8 cellular contexts compared by ENCODE assay signal in the genomic region with DNA sequence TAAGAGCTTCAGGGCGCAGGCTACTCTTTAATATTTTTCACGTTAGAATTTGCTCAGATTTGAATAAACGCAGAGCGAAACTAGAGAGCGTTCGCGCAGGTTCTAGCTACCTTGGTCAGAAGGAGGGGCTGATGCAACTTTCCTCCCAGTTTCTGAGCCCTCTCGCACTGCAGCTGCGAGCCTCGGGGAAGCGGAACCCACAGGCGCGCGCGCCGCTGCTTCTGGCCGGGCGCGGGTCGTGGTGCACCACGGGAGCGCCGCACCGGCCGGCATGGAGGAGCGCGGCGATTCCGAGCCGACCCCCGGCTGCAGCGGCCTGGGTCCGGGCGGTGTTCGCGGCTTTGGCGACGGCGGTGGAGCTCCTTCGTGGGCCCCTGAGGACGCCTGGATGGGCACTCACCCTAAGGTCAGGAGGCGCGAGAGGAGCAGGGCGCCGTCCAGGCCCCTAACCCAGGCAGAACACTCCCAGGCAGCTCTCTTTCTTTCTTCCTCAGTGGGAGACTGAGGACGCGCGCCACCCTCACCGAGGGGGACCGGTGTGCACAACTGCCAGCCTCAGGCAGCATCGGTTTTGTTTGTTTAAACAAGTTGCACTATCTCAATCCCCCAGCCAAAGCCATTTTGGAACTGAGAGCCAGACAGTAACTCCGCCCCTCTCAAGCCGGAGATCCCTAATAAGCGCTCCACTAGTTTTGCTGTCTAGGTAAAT. TPM values are rescaled to one million over a fixed set of nuclear protein-coding genes. Genes with fewer than 3 reads are reported as not detected.
A peak's percentile ranks its signal among the peaks of the same experiment; 100 is the strongest.
DNase-seq lines count a peak whose midpoint lies in the region; ATAC-seq and TF ChIP-seq lines count a peak whose summit lies in the region.

Gene TSEN15 (plus strand): TSS at position 246 of the 709 bp plus-strand sequence. CDS start 26 bp downstream, at position 272.

- no peaks in the 10 kb centered on the region for H3F3A ChIP-seq in DOHH2 (ENCODE audit: control insufficient read depth, insufficient read depth)

- H3K9me3 ChIP-seq in DOHH2 (ENCODE audit: control insufficient read depth, insufficient read depth, low read length), result no peaks in the 10 kb centered on the region
- peaks cover 5% of the 10 kb centered on the region for H3K9me3 ChIP-seq in KOPT-K1 (ENCODE audit: insufficient read depth, low read length, poor library complexity, severe bottlenecking)
- peaks cover 3% of the 10 kb centered on the region for H3K9me3 ChIP-seq in neuron (ENCODE audit: low read length)

- peak; percentile 99 for ATAC-seq in GM21737 (IDR thresholded peaks at IDR 0.05; ENCODE audit: unreplicated experiment)

- TF ChIP-seq POLR2A in Raji (IDR thresholded peaks at IDR 0.05; ENCODE audit: insufficient read depth, low read depth, low read length), result peak; percentile 80

- DNase-seq in activated T-helper 9 cell treated with anti-CD3 and anti-CD28 coated beads, Interleukin-2, amount 50 U/mL, for 16 hours (ENCODE audit: low read depth), result peak; percentile 72
- peak; percentile 83 for DNase-seq in fibroblast of villous mesenchyme (ENCODE audit: low read depth)
- DNase-seq in substantia nigra (lab: John Stamatoyannopoulos, UW), result peak in 46 of 49 donors; percentile 21 to 91 (median 65)

- H3K36me3 ChIP-seq in DOHH2 (ENCODE audit: control insufficient read depth, low read length) (peaks cover 2% of the 10 kb centered on the region; the same call in 1 of the 2 replicates), KOPT-K1 (ENCODE audit: insufficient read depth, low read length) (peaks cover 20% of the 10 kb centered on the region), neuron (ENCODE audit: insufficient read depth, low read length) (peaks cover 10% of the 10 kb centered on the region)

- no peaks in the 10 kb centered on the region for H3K9me2 ChIP-seq in DOHH2 (replicated peaks; ENCODE audit: control insufficient read depth, low read length)

- H3K27me3 ChIP-seq in DOHH2 (ENCODE audit: control insufficient read depth, low read length) (peaks cover 14% of the 10 kb centered on the region), neuron (ENCODE audit: insufficient read depth, low read length) (no peaks in the 10 kb centered on the region)

- peaks cover 17% of the 10 kb centered on the region for H3K79me2 ChIP-seq in DOHH2 (ENCODE audit: control insufficient read depth, low read length)

- TF ChIP-seq CTCF in DOHH2 (IDR thresholded peaks at IDR 0.05; ENCODE audit: low read depth, low read length, poor library complexity, severe bottlenecking) (no peak), fibroblast of villous mesenchyme (IDR thresholded peaks at IDR 0.05; ENCODE audit: insufficient read depth, low read depth, low read length) (no peak)

- peak within 1 kb of the TSS; percentile 96 for H3K4me2 ChIP-seq in DOHH2 (ENCODE audit: low read length)

- H3K27ac ChIP-seq in DOHH2 (ENCODE audit: low read depth, low read length), result peak within 1 kb of the TSS; percentile 70
- H3K27ac ChIP-seq in KOPT-K1 (ENCODE audit: low read depth, low read length, poor library complexity, severe bottlenecking), result peak within 1 kb of the TSS; percentile 83
- H3K27ac ChIP-seq in substantia nigra (ENCODE audit: low read depth, low read length, poor library complexity, severe bottlenecking), result peak within 1 kb of the TSS; percentile 80

- H4K20me1 ChIP-seq in DOHH2 (ENCODE audit: control insufficient read depth, insufficient read depth, low read depth, low read length), result no peaks in the 10 kb centered on the region

- peak within 1 kb of the TSS; percentile 83 for H3K4me3 ChIP-seq in DOHH2 (ENCODE audit: low read length)
- peak within 1 kb of the TSS; percentile 85 for H3K4me3 ChIP-seq in fibroblast of villous mesenchyme (ENCODE audit: low read depth, low read length)
- H3K4me3 ChIP-seq in neuron (ENCODE audit: low read length), result peak within 1 kb of the TSS; percentile 92

- H3K4me1 ChIP-seq in DOHH2 (ENCODE audit: control insufficient read depth, low read length), result peaks cover 15% of the 10 kb centered on the region
- H3K4me1 ChIP-seq in neuron (ENCODE audit: insufficient read depth, low read length), result peaks cover 3% of the 10 kb centered on the region

- H2AFZ ChIP-seq in neuron (ENCODE audit: low read depth, low read length), result peak within 1 kb of the TSS; percentile 90

RNA-seq across cellular contexts. Expression of gene TSEN15, which starts in this region (rescaled TPM):
- total RNA-seq in fibroblast of villous mesenchyme, result 53.5 and 58.0 TPM in 2 replicates

Comparison
In these comparisons a context has a peak if more than half of its experiments do, and no peak if none do; other contexts are left out.
1. Peak in every context shown above with its lines: DNase-seq, ATAC-seq, H3K4me3 ChIP-seq and H3K27ac ChIP-seq.